1 cellular context compared by ENCODE assay signal in the genomic region with DNA sequence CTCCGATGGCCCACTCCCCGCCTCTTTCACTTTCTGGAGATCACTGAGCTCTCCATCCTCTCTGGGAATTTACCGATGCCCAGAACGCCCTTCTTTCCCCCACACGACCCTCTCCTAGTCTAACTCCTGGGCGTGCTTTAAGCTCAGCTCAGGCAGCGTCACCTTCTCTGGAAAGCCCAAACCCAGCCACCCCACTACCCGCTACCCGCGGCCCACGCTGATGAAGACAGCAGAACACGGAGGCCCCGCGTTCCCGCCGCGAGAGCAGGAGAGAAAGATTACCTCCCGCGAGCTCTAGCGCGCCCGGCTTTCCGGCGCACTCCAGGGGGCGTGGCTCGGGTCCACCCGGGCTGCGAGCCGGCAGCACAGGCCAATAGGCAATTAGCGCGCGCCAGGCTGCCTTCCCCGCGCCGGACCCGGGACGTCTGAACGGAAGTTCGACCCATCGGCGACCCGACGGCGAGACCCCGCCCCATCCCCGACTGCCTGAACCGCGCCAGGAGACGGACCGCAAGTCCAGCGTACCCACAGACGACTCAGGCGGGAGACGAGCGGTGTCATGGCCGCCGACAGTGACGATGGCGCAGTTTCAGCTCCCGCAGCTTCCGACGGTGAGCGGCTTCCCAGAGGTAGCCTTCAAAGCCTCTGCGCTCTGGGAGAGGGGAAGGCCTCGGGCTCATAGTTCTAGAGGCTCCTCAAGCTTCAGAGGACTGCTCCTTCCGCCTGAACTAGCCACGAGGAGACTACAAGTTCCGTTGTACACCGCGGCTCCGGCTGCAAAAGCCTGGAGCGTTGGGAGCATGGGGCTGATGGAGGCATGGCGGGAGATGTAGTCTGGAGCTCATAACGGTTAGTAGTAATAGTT.
TF ChIP-seq lines count a peak whose summit lies in the region.

A gene (minus strand): TSS at position 747 of the 865 bp plus-strand sequence. CDS start 5,935 bp downstream, outside the sequence.
A gene (plus strand): TSS at position 477 of the 865 bp plus-strand sequence. CDS start 83 bp downstream, at position 560.

TF ChIP-seq in GM12878, 131 proteins besides CTCF, POLR2A, EP300 and RAD21 (continued from another document and continues in another):
- TF ChIP-seq, protein P1, sequence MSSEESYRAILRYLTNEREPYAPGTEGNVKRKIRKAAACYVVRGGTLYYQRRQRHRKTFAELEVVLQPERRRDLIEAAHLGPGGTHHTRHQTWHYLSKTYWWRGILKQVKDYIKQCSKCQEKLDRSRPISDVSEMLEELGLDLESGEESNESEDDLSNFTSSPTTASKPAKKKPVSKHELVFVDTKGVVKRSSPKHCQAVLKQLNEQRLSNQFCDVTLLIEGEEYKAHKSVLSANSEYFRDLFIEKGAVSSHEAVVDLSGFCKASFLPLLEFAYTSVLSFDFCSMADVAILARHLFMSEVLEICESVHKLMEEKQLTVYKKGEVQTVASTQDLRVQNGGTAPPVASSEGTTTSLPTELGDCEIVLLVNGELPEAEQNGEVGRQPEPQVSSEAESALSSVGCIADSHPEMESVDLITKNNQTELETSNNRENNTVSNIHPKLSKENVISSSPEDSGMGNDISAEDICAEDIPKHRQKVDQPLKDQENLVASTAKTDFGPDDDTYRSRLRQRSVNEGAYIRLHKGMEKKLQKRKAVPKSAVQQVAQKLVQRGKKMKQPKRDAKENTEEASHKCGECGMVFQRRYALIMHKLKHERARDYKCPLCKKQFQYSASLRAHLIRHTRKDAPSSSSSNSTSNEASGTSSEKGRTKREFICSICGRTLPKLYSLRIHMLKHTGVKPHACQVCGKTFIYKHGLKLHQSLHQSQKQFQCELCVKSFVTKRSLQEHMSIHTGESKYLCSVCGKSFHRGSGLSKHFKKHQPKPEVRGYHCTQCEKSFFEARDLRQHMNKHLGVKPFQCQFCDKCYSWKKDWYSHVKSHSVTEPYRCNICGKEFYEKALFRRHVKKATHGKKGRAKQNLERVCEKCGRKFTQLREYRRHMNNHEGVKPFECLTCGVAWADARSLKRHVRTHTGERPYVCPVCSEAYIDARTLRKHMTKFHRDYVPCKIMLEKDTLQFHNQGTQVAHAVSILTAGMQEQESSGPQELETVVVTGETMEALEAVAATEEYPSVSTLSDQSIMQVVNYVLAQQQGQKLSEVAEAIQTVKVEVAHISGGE (CRISPR knock-in tag; IDR thresholded peaks at IDR 0.05) = no peak
- TF ChIP-seq SUZ12 (IDR thresholded peaks at IDR 0.05; ENCODE audit: unreplicated experiment) (no peak), SMAD5 (IDR thresholded peaks at IDR 0.05; ENCODE audit: low read depth) (peak; percentile 90), STAT3 (IDR thresholded peaks at IDR 0.05; ENCODE audit: low read depth, low read length) (no peak), WRNIP1 (IDR thresholded peaks at IDR 0.05; ENCODE audit: borderline replicate concordance, low read depth, low read length) (no peak), FOXK2 (IDR thresholded peaks at IDR 0.05) (no peak), SMC3 (IDR thresholded peaks at IDR 0.05; ENCODE audit: borderline replicate concordance, low read length) (no peak), IKZF1 (conservative IDR thresholded peaks at IDR 0.05) (peak; percentile 97), ETV6 (conservative IDR thresholded peaks at IDR 0.05 in 1 of 2, IDR thresholded peaks at IDR 0.05 in 1 of 2; ENCODE audit: borderline replicate concordance in 1 of 2, low read depth in 1 of 2) (no peak; a peak in 1 of 4 replicates), ZNF274 (IDR thresholded peaks at IDR 0.05; ENCODE audit: insufficient read depth, insufficient read length) (no peak), PML (IDR thresholded peaks at IDR 0.05; ENCODE audit: low read length) (peak; percentile 81; the same call in 1 of the 2 replicates), MEF2A (IDR thresholded peaks at IDR 0.05; ENCODE audit: insufficient read depth, low read depth, low read length) (no peak), STAT1 (conservative IDR thresholded peaks at IDR 0.05) (no peak; the same call in 1 of the 2 replicates), YBX1 (IDR thresholded peaks at IDR 0.05) (no peak), GABPA (IDR thresholded peaks at IDR 0.05; ENCODE audit: low read depth) (peak; percentile 75), CHD4 (IDR thresholded peaks at IDR 0.05) (no peak), JUNB (IDR thresholded peaks at IDR 0.05) (no peak), MEF2B (IDR thresholded peaks at IDR 0.05; ENCODE audit: partially characterized antibody, poor library complexity, severe bottlenecking) (peak; percentile 26), POLR2AphosphoS2 (IDR thresholded peaks at IDR 0.05; ENCODE audit: low read depth, low read length) (peak; percentile 51; the same call in 1 of the 2 replicates), EZH2 (IDR thresholded peaks at IDR 0.05; ENCODE audit: borderline replicate concordance, control insufficient read depth, low read depth, low read length) (no peak), EGR1 (IDR thresholded peaks at IDR 0.05; ENCODE audit: borderline replicate concordance in 1 of 2, low read depth in 2 of 2, low read length in 2 of 2) (no peak; a peak in 1 of 3 replicates), RAD51 (IDR thresholded peaks at IDR 0.05) (no peak), MYC (IDR thresholded peaks at IDR 0.05; ENCODE audit: insufficient read depth, insufficient read length, insufficient replicate concordance, low read length, severe bottlenecking) (peak; percentile 51), IRF4 (IDR thresholded peaks at IDR 0.05; ENCODE audit: low read depth, low read length) (0 out of 2 replicates have a peak, but pooled peaks have one; percentile 27), KLF5 (IDR thresholded peaks at IDR 0.05; ENCODE audit: partially characterized antibody) (no peak), ZSCAN29 (IDR thresholded peaks at IDR 0.05) (no peak), SUPT20H (IDR thresholded peaks at IDR 0.05; ENCODE audit: borderline replicate concordance, control insufficient read depth, low read depth, low read length) (no peak), ZNF384 (IDR thresholded peaks at IDR 0.05; ENCODE audit: borderline replicate concordance, low read depth, low read length) (no peak), SMARCA5 (IDR thresholded peaks at IDR 0.05) (peak; percentile 91), HDAC2 (IDR thresholded peaks at IDR 0.05) (no peak), MTA3 (IDR thresholded peaks at IDR 0.05; ENCODE audit: borderline replicate concordance, low read length) (no peak), NFYA (IDR thresholded peaks at IDR 0.05; ENCODE audit: borderline replicate concordance, low read depth, low read length) (no peak), NBN (IDR thresholded peaks at IDR 0.05) (peak; percentile 81; the same call in 1 of the 2 replicates), SIN3A (IDR thresholded peaks at IDR 0.05; ENCODE audit: low read depth, low read length) (peak; percentile 47; the same call in 1 of the 2 replicates), FOXM1 (IDR thresholded peaks at IDR 0.05; ENCODE audit: low read depth, low read length) (no peak), SREBF1 (IDR thresholded peaks at IDR 0.05; ENCODE audit: low read length) (no peak)
- TF ChIP-seq, protein P2, sequence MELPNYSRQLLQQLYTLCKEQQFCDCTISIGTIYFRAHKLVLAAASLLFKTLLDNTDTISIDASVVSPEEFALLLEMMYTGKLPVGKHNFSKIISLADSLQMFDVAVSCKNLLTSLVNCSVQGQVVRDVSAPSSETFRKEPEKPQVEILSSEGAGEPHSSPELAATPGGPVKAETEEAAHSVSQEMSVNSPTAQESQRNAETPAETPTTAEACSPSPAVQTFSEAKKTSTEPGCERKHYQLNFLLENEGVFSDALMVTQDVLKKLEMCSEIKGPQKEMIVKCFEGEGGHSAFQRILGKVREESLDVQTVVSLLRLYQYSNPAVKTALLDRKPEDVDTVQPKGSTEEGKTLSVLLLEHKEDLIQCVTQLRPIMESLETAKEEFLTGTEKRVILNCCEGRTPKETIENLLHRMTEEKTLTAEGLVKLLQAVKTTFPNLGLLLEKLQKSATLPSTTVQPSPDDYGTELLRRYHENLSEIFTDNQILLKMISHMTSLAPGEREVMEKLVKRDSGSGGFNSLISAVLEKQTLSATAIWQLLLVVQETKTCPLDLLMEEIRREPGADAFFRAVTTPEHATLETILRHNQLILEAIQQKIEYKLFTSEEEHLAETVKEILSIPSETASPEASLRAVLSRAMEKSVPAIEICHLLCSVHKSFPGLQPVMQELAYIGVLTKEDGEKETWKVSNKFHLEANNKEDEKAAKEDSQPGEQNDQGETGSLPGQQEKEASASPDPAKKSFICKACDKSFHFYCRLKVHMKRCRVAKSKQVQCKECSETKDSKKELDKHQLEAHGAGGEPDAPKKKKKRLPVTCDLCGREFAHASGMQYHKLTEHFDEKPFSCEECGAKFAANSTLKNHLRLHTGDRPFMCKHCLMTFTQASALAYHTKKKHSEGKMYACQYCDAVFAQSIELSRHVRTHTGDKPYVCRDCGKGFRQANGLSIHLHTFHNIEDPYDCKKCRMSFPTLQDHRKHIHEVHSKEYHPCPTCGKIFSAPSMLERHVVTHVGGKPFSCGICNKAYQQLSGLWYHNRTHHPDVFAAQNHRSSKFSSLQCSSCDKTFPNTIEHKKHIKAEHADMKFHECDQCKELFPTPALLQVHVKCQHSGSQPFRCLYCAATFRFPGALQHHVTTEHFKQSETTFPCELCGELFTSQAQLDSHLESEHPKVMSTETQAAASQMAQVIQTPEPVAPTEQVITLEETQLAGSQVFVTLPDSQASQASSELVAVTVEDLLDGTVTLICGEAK (IDR thresholded peaks at IDR 0.05; ENCODE audit: borderline replicate concordance) = peak; percentile 66; the same call in 1 of the 2 replicates
- TF ChIP-seq, protein P3, sequence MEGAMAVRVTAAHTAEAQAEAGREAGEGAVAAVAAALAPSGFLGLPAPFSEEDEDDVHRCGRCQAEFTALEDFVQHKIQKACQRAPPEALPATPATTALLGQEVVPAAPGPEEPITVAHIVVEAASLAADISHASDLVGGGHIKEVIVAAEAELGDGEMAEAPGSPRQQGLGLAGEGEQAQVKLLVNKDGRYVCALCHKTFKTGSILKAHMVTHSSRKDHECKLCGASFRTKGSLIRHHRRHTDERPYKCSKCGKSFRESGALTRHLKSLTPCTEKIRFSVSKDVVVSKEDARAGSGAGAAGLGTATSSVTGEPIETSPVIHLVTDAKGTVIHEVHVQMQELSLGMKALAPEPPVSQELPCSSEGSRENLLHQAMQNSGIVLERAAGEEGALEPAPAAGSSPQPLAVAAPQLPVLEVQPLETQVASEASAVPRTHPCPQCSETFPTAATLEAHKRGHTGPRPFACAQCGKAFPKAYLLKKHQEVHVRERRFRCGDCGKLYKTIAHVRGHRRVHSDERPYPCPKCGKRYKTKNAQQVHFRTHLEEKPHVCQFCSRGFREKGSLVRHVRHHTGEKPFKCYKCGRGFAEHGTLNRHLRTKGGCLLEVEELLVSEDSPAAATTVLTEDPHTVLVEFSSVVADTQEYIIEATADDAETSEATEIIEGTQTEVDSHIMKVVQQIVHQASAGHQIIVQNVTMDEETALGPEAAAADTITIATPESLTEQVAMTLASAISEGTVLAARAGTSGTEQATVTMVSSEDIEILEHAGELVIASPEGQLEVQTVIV (IDR thresholded peaks at IDR 0.05; ENCODE audit: borderline replicate concordance, partially characterized antibody) = peak; percentile 21
- TF ChIP-seq, protein P4, sequence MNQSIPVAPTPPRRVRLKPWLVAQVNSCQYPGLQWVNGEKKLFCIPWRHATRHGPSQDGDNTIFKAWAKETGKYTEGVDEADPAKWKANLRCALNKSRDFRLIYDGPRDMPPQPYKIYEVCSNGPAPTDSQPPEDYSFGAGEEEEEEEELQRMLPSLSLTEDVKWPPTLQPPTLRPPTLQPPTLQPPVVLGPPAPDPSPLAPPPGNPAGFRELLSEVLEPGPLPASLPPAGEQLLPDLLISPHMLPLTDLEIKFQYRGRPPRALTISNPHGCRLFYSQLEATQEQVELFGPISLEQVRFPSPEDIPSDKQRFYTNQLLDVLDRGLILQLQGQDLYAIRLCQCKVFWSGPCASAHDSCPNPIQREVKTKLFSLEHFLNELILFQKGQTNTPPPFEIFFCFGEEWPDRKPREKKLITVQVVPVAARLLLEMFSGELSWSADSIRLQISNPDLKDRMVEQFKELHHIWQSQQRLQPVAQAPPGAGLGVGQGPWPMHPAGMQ (IDR thresholded peaks at IDR 0.05; ENCODE audit: borderline replicate concordance) = no peak
- TF ChIP-seq, protein P5, sequence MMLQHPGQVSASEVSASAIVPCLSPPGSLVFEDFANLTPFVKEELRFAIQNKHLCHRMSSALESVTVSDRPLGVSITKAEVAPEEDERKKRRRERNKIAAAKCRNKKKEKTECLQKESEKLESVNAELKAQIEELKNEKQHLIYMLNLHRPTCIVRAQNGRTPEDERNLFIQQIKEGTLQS (IDR thresholded peaks at IDR 0.05; ENCODE audit: borderline replicate concordance, extremely low read depth, low read depth, low read length) = peak; percentile 18; the same call in 1 of the 2 replicates
- TF ChIP-seq, protein P6, sequence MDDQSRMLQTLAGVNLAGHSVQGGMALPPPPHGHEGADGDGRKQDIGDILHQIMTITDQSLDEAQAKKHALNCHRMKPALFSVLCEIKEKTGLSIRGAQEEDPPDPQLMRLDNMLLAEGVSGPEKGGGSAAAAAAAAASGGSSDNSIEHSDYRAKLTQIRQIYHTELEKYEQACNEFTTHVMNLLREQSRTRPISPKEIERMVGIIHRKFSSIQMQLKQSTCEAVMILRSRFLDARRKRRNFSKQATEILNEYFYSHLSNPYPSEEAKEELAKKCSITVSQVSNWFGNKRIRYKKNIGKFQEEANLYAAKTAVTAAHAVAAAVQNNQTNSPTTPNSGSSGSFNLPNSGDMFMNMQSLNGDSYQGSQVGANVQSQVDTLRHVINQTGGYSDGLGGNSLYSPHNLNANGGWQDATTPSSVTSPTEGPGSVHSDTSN (IDR thresholded peaks at IDR 0.05; ENCODE audit: insufficient replicate concordance, low read depth, low read length) = peak; percentile 29
- TF ChIP-seq, protein P7, sequence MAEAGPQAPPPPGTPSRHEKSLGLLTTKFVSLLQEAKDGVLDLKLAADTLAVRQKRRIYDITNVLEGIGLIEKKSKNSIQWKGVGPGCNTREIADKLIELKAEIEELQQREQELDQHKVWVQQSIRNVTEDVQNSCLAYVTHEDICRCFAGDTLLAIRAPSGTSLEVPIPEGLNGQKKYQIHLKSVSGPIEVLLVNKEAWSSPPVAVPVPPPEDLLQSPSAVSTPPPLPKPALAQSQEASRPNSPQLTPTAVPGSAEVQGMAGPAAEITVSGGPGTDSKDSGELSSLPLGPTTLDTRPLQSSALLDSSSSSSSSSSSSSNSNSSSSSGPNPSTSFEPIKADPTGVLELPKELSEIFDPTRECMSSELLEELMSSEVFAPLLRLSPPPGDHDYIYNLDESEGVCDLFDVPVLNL (IDR thresholded peaks at IDR 0.05; ENCODE audit: low read depth, low read length) = peak; percentile 78; the same call in 1 of the 2 replicates
- TF ChIP-seq, protein P8, sequence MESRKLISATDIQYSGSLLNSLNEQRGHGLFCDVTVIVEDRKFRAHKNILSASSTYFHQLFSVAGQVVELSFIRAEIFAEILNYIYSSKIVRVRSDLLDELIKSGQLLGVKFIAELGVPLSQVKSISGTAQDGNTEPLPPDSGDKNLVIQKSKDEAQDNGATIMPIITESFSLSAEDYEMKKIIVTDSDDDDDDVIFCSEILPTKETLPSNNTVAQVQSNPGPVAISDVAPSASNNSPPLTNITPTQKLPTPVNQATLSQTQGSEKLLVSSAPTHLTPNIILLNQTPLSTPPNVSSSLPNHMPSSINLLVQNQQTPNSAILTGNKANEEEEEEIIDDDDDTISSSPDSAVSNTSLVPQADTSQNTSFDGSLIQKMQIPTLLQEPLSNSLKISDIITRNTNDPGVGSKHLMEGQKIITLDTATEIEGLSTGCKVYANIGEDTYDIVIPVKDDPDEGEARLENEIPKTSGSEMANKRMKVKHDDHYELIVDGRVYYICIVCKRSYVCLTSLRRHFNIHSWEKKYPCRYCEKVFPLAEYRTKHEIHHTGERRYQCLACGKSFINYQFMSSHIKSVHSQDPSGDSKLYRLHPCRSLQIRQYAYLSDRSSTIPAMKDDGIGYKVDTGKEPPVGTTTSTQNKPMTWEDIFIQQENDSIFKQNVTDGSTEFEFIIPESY (IDR thresholded peaks at IDR 0.05) = no peak
